In the genomic region with DNA sequence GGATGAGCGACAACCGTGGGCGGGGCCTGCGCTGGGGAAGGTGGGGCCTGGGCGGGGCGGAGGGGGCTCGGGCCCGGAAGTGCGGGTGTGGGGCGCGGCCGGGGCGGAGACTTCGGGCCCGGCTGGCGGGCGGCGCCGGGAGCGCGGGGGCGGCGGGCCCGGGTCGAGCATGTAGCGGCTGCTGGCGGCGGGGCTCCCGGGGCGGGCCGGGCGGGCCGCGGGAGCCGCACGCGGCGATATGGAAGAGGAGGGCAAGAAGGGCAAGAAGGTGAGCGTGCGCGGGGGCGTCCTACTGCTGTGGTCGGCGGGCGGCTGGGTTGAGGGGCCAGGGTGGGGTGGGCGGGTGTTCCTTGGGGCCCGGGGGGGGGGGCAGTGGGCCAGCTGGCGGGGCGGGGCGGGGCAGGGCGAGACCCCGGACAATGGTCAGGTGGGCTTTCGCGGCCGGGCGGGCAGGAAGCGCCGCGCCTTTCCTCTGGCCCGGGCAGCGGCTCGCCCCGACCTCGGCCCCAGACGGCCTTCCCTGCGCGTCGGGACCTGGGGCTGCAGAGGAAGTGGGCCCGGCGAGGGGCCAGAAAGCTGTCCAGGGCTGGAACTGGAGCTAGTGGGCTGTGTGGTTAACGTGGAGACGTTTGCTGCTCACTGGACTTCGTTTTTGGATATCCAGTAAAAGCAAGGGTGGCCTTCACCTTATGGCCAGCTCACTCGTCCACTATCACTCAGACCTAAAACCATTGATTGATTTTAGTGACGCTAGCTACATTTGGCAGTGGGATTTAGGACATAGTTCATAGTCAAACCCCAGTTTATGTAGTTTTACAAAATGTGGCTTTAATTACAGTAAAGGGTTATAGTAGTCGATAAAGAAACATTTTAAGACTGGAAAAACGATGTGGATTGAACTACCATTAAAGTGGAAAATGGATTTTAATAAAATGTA, we compare ENCODE assay signal across 8 cellular contexts. TPM values are rescaled to one million over a fixed set of nuclear protein-coding genes. Genes with fewer than 3 reads are reported as not detected.
A peak's percentile ranks its signal among the peaks of the same experiment; 100 is the strongest.
DNase-seq lines count a peak whose midpoint lies in the region; ATAC-seq and TF ChIP-seq lines count a peak whose summit lies in the region.

A gene (plus strand): TSS at position 106 of the 937 bp plus-strand sequence. CDS start 133 bp downstream, at position 239.

- H3K4me3 Mint-ChIP-seq in HFFc6, result peak within 1 kb of the TSS; percentile 92

- intact Hi-C loops in lower leg skin (cut with DNase I; ENCODE audit: low total_unique reads), result no loop called here

- H3K36me3 Mint-ChIP-seq in HFFc6 (ENCODE audit: low read depth), result peaks cover 4% of the 10 kb centered on the region; the same call in 1 of the 2 replicates

- no peak for TF ChIP-seq POLR2A in lower leg skin (IDR thresholded peaks at IDR 0.05)

- H3K4me3 ChIP-seq in lower leg skin (ENCODE audit: low read depth, poor library complexity, severe bottlenecking), result peak within 1 kb of the TSS; percentile 30

- CTCF ChIA-PET in RWPE1 (lab: Yijun Ruan, JAX), result interaction anchor here (1.2 kb wide), 1 partner anchor 27 kb away, joined by 3 read pairs; no protein-coding TSS in a partner anchor

- H3K27ac ChIP-seq in RWPE1 (peak within 1 kb of the TSS; percentile 93), temporal lobe (ENCODE audit: low read depth, low read length) (peak within 1 kb of the TSS; percentile 82)

- peaks cover 21% of the 10 kb centered on the region for H3K4me1 Mint-ChIP-seq in HFFc6 (ENCODE audit: low read depth)

- ATAC-seq in GM19328 (IDR thresholded peaks at IDR 0.05; ENCODE audit: unreplicated experiment), result no peak

- peak within 1 kb of the TSS; percentile 90 for H3K27ac Mint-ChIP-seq in HFFc6

- no peaks in the 10 kb centered on the region for H3K9me3 Mint-ChIP-seq in HFFc6

- no peaks in the 10 kb centered on the region; the same call in 1 of the 2 replicates for H3K27me3 Mint-ChIP-seq in HFFc6 (ENCODE audit: insufficient read depth)

- DNase-seq in DMS53 (lab: John Stamatoyannopoulos, UW) (peak; percentile 64), DMS53 treated with DMSO at 0.1 percent for 48 hours (lab: John Stamatoyannopoulos, UW; ENCODE audit: unreplicated experiment) (no peak), HFFc6 (no peak), RWPE1 (ENCODE audit: low spot score) (no peak), dermis microvascular lymphatic vessel endothelial cell (ENCODE audit: low read depth in 2 of 2) (peak in 1 of 2 donors; percentile 62), lower leg skin (ENCODE audit: low spot score in 2 of 2) (peak; percentile 43 to 89)

- POLR2A ChIA-PET in RWPE1 (lab: Yijun Ruan, JAX; ENCODE audit: low non-redundant PET), result interaction anchor here (0.6 to 0.9 kb wide), 3 partner anchors 15 to 151 kb away, joined by 3 to 4 read pairs (median 3); no protein-coding TSS in a partner anchor

- 0 to 1% methylated on average over 18 to 26 of the region's 77 CpGs for WGBS in lower leg skin, 2 donors

- TF ChIP-seq CTCF in HFFc6 (IDR thresholded peaks at IDR 0.05) (no peak), RWPE1 (conservative IDR thresholded peaks at IDR 0.05; ENCODE audit: low read depth) (no peak), lower leg skin (IDR thresholded peaks at IDR 0.05) (no peak)

RNA-seq across cellular contexts. Expression of the gene that starts here (rescaled TPM):
- 10 to 100 TPM; 50.3 to 57.4 (median 52.7) TPM for total RNA-seq in HFFc6 (2021; fragmentation: NEBNext Ultra II Directional; extraction: Animal tissue kit (Norgen Biotek cat#: 25700))
- total RNA-seq in dermis microvascular lymphatic vessel endothelial cell (44.4 and 63.2 TPM in 2 replicates), lower leg skin (10 to 100 TPM; 25.1 to 45.7 (median 32.6) TPM), temporal lobe (19.4 TPM)

Comparison
In these comparisons a context has a peak if more than half of its experiments do, and no peak if none do; other contexts are left out.
1. DNase-seq: peak in DMS53 (single experiment) and lower leg skin (2 of 2); none in DMS53 treated with DMSO at 0.1 percent for 48 hours (single experiment), HFFc6 (single experiment) and RWPE1 (single experiment).